1 cellular context compared by ENCODE assay signal in genomic region chr17:81125573-81126081, GRCh38.
TF ChIP-seq lines count a peak whose summit lies in the region.

No MANE protein-coding gene starts in this region.

TF ChIP-seq in K562, 482 proteins besides CTCF, POLR2A, EP300 and RAD21 (continued from another document):
- TF ChIP-seq, protein P1, sequence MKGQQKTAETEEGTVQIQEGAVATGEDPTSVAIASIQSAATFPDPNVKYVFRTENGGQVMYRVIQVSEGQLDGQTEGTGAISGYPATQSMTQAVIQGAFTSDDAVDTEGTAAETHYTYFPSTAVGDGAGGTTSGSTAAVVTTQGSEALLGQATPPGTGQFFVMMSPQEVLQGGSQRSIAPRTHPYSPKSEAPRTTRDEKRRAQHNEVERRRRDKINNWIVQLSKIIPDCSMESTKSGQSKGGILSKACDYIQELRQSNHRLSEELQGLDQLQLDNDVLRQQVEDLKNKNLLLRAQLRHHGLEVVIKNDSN (CRISPR knock-in tag; IDR thresholded peaks at IDR 0.05) = peak; percentile 19; the same call in 1 of the 2 replicates
- TF ChIP-seq, protein P2, sequence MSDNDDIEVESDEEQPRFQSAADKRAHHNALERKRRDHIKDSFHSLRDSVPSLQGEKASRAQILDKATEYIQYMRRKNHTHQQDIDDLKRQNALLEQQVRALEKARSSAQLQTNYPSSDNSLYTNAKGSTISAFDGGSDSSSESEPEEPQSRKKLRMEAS (CRISPR knock-in tag; IDR thresholded peaks at IDR 0.05) = 0 out of 2 replicates have a peak, but pooled peaks have one; percentile 32
